Comparison of ENCODE assay signal across 19 cellular contexts in genomic region chr3:10993729-10994065, GRCh38. TPM values are rescaled to one million over a fixed set of nuclear protein-coding genes. Genes with fewer than 3 reads are reported as not detected.
A peak's percentile ranks its signal among the peaks of the same experiment; 100 is the strongest.
DNase-seq lines count a peak whose midpoint lies in the region; ATAC-seq and TF ChIP-seq lines count a peak whose summit lies in the region.
"Had no signal": no experiment of that assay in that cellular context is flagged by ENCODE, and none has a peak within 500 bp of the region (broad histone marks: within the 10 kb centered on the region; RNA-seq: fewer than 3 reads in every experiment).

No MANE protein-coding gene starts in this region.

- peaks cover 9% of the 10 kb centered on the region for H3K4me1 ChIP-seq in NT2/D1 (ENCODE audit: insufficient read depth, insufficient read length)
- H3K4me1 ChIP-seq in esophagus muscularis mucosa: peaks cover 0 to 20% (median 16%) of the 10 kb centered on the region in 4 donors
- H3K4me1 ChIP-seq in mesendoderm (ENCODE audit: control insufficient read depth, low read depth, low read length): peaks cover 3% of the 10 kb centered on the region
- H3K4me1 ChIP-seq in naive thymus-derived CD4-positive, alpha-beta T cell (ENCODE audit: control insufficient read depth in 2 of 2, insufficient read depth in 2 of 2, low read length in 2 of 2): no peaks in the 10 kb centered on the region
- H3K4me1 ChIP-seq: adrenal gland had no signal

- peaks cover 0 to 6% (median 0%) of the 10 kb centered on the region in 5 donors for H3K36me3 Mint-ChIP-seq in naive thymus-derived CD4-positive, alpha-beta T cell

- no peak overlapping the region for H3K27ac Mint-ChIP-seq in naive thymus-derived CD4-positive, alpha-beta T cell

- H3K9ac ChIP-seq in NT2/D1 (ENCODE audit: insufficient read length, low read depth): peak overlapping the region; percentile 75
- peak overlapping the region; percentile 11 for H3K9ac ChIP-seq in mesendoderm (ENCODE audit: low read length)

- no peak overlapping the region for H3K18ac ChIP-seq in mesendoderm (ENCODE audit: low read length)

- H3K9me3 Mint-ChIP-seq in naive thymus-derived CD4-positive, alpha-beta T cell: peaks cover 0 to 5% (median 0%) of the 10 kb centered on the region in 11 donors

- H3K9me3 ChIP-seq in NT2/D1 (ENCODE audit: insufficient read depth, low read length) (no peaks in the 10 kb centered on the region), esophagus muscularis mucosa (no peaks in the 10 kb centered on the region)
- H3K9me3 ChIP-seq in naive thymus-derived CD4-positive, alpha-beta T cell (ENCODE audit: control insufficient read depth in 2 of 3, low read length in 3 of 3): no peaks in the 10 kb centered on the region
- H3K9me3 ChIP-seq: adrenal gland, MG63 had no signal

- H3K4ac ChIP-seq in mesendoderm (ENCODE audit: low read depth, low read length): no peak overlapping the region

- WGBS in esophagus muscularis mucosa: 12% methylated on average over 9 of the region's 9 CpGs
- WGBS in mesendoderm (ENCODE audit: extremely low coverage, insufficient coverage, low lambda C conversion rate): no CpG with 5 or more reads among the region's 9 CpGs

- POLR2A ChIA-PET in naive thymus-derived CD4-positive, alpha-beta T cell (lab: Charles Lee): no interaction called here

- DNase-seq in NT2/D1 (ENCODE audit: low read depth, low spot score) (no peak), esophagus muscularis mucosa (ENCODE audit: extremely low spot score) (no peak), mesendoderm (no peak), superior temporal gyrus (ENCODE audit: extremely low spot score) (peak; percentile 70), NCI-H2227 (lab: John Stamatoyannopoulos, UW; ENCODE audit: unreplicated experiment) (no peak)
- DNase-seq in naive thymus-derived CD4-positive, alpha-beta T cell: no peak
- DNase-seq: activated CD8-positive, alpha-beta memory T cell treated with anti-CD3 and anti-CD28 coated beads for 24 hours; adrenal gland; AML-193; MG63; NCI-H187 treated with DMSO at 0.1 percent for 48 hours; NCI-H510A treated with DMSO at 0.1 percent for 48 hours; SIG-M5; stimulated activated CD4-positive, alpha-beta T cell treated with anti-CD3 and anti-CD28 coated beads, Interleukin-1b, Interleukin-23, amount 100 ng/mL, for 48 hours; T-helper 2 cell had no signal

- H2AK5ac ChIP-seq in mesendoderm (ENCODE audit: low read length): no peak overlapping the region

- H3K27ac ChIP-seq in esophagus muscularis mucosa (replicated peaks in 1 of 4) (no peak overlapping the region), mesendoderm (ENCODE audit: low read depth, low read length) (no peak overlapping the region)
- H3K27ac ChIP-seq in naive thymus-derived CD4-positive, alpha-beta T cell (ENCODE audit: low read depth, low read length): no peak overlapping the region
- H3K27ac ChIP-seq: adrenal gland had no signal

- peak overlapping the region; percentile 72 for H3K4me3 ChIP-seq in NT2/D1 (ENCODE audit: insufficient read length, low read depth)
- peak overlapping the region in 3 of 4 donors; percentile 46 to 57 (median 53) for H3K4me3 ChIP-seq in esophagus muscularis mucosa
- H3K4me3 ChIP-seq in mesendoderm (ENCODE audit: low read length): no peak overlapping the region
- H3K4me3 ChIP-seq in naive thymus-derived CD4-positive, alpha-beta T cell (ENCODE audit: low read length): no peak overlapping the region
- H3K4me3 ChIP-seq: GM12878, MG63 had no signal

- no peak for TF ChIP-seq CTCF in esophagus muscularis mucosa (IDR thresholded peaks at IDR 0.05)

- H4K8ac ChIP-seq in mesendoderm (ENCODE audit: low read depth, low read length): no peak overlapping the region

- H2BK15ac ChIP-seq in mesendoderm (replicated peaks; ENCODE audit: low read depth): no peak overlapping the region

- ATAC-seq in HG03139 (IDR thresholded peaks at IDR 0.05; ENCODE audit: unreplicated experiment) (no peak), HG03432 (IDR thresholded peaks at IDR 0.05; ENCODE audit: unreplicated experiment) (no peak)
- ATAC-seq in naive thymus-derived CD4-positive, alpha-beta T cell: no peak
- ATAC-seq: GM12878 had no signal

- H3K56ac ChIP-seq in mesendoderm (ENCODE audit: low read length): peak overlapping the region; percentile 38

- CTCF ChIA-PET in naive thymus-derived CD4-positive, alpha-beta T cell (lab: Charles Lee): no interaction called here

- TF ChIP-seq EP300 in esophagus muscularis mucosa (IDR thresholded peaks at IDR 0.05): no peak

- H3K23ac ChIP-seq in mesendoderm (ENCODE audit: low read length): no peak overlapping the region

- peaks cover 41% of the 10 kb centered on the region for H3K27me3 ChIP-seq in NT2/D1 (ENCODE audit: insufficient read depth, insufficient read length)
- peaks cover 0 to 79% (median 18%) of the 10 kb centered on the region in 4 donors for H3K27me3 ChIP-seq in esophagus muscularis mucosa
- H3K27me3 ChIP-seq in mesendoderm (ENCODE audit: insufficient read depth, low read length, poor library complexity): peaks cover 24% of the 10 kb centered on the region
- H3K27me3 ChIP-seq in naive thymus-derived CD4-positive, alpha-beta T cell (ENCODE audit: control insufficient read depth in 2 of 2, insufficient read depth in 2 of 2, low read length in 2 of 2): peaks cover 0 to 10% of the 10 kb centered on the region in 2 donors

- H3K79me2 ChIP-seq in mesendoderm (ENCODE audit: control insufficient read depth, insufficient read depth, low read length): no peaks in the 10 kb centered on the region

- H3K79me1 ChIP-seq in mesendoderm (ENCODE audit: low read length): no peaks in the 10 kb centered on the region

- H3K4me3 Mint-ChIP-seq in naive thymus-derived CD4-positive, alpha-beta T cell: peak overlapping the region in 3 of 10 donors; percentile 23 to 59 (median 45)

- intact Hi-C loops in esophagus muscularis mucosa (cut with DNase I): no loop called here
- intact Hi-C loops in naive thymus-derived CD4-positive, alpha-beta T cell (cut with micrococcal nuclease): no loop called here

- H2BK5ac ChIP-seq in mesendoderm (ENCODE audit: low read length): no peak overlapping the region

- no peak overlapping the region for H4K5ac ChIP-seq in mesendoderm (ENCODE audit: low read length)

- peaks cover 5 to 14% (median 6%) of the 10 kb centered on the region in 7 donors for H3K4me1 Mint-ChIP-seq in naive thymus-derived CD4-positive, alpha-beta T cell

- TF ChIP-seq POLR2A in esophagus muscularis mucosa (IDR thresholded peaks at IDR 0.05; ENCODE audit: low read depth): no peak

- peaks cover 56 to 88% (median 66%) of the 10 kb centered on the region in 5 donors for H3K27me3 Mint-ChIP-seq in naive thymus-derived CD4-positive, alpha-beta T cell

- no peak overlapping the region for H2BK120ac ChIP-seq in mesendoderm (ENCODE audit: low read depth, low read length)

- peak overlapping the region; percentile 64 for H3K4me2 ChIP-seq in mesendoderm (ENCODE audit: low read length)

- no peaks in the 10 kb centered on the region for H3K36me3 ChIP-seq in NT2/D1 (ENCODE audit: insufficient read depth, insufficient read length, low read length)
- no peaks in the 10 kb centered on the region for H3K36me3 ChIP-seq in esophagus muscularis mucosa
- H3K36me3 ChIP-seq in mesendoderm (ENCODE audit: control insufficient read depth, insufficient read depth, low read length): no peaks in the 10 kb centered on the region
- no peaks in the 10 kb centered on the region for H3K36me3 ChIP-seq in naive thymus-derived CD4-positive, alpha-beta T cell (ENCODE audit: control insufficient read depth in 2 of 3, insufficient read depth in 3 of 3, low read length in 3 of 3)
- H3K36me3 ChIP-seq: adrenal gland, MG63 had no signal

RNA-seq across cellular contexts. Expression of gene SLC6A1, which starts 1.1 kb away (rescaled TPM):
- total RNA-seq in esophagus muscularis mucosa: under 1 TPM; 0.34 to 0.78 (median 0.46) TPM
- 0.86 TPM for polyA plus RNA-seq in mesendoderm (2013, experiment 1 of 2)
- 0.70 TPM for polyA plus RNA-seq in mesendoderm (2013, experiment 2 of 2)
- not detected for total RNA-seq in naive thymus-derived CD4-positive, alpha-beta T cell
- not detected for polyA plus RNA-seq in naive thymus-derived CD4-positive, alpha-beta T cell
- total RNA-seq: GM12878, kidney epithelial cell had no signal
- polyA plus RNA-seq: GM12878 had no signal

Comparison
In these comparisons a context has a peak if more than half of its experiments do, and no peak if none do; other contexts are left out.
1. H3K4me3 ChIP-seq: peak in NT2/D1 (single experiment) and esophagus muscularis mucosa (3 of 4); none in mesendoderm (single experiment) and naive thymus-derived CD4-positive, alpha-beta T cell (single experiment).